ENCODE assay signal across 8 cellular contexts in genomic region chr13:31161583-31162150, GRCh38. TPM values are rescaled to one million over a fixed set of nuclear protein-coding genes. Genes with fewer than 3 reads are reported as not detected.
DNase-seq lines count a peak whose midpoint lies in the region; ATAC-seq and TF ChIP-seq lines count a peak whose summit lies in the region.

Gene HSPH1, minus strand, starts transcription at chr13:31161904. Its CDS starts 322 bp downstream, at chr13:31161582.

- H3K36me3 ChIP-seq in kidney epithelial cell (ENCODE audit: control insufficient read depth, insufficient read depth, low read length) = no peaks in the 10 kb centered on the region

- H3K4me3 ChIP-seq in kidney epithelial cell (ENCODE audit: low read depth, low read length) = peak within 1 kb of the TSS; percentile 84

- H3K4me1 Mint-ChIP-seq in activated B cell treated with CpG ODN at 0.5 μM for 24 hours (peaks cover 36% of the 10 kb centered on the region), chondrocyte (ENCODE audit: low read depth) (peaks cover 36% of the 10 kb centered on the region)

- H3K27ac Mint-ChIP-seq in activated B cell treated with CpG ODN at 0.5 μM for 24 hours (peak within 1 kb of the TSS; percentile 95), chondrocyte (ENCODE audit: unreplicated experiment) (peak within 1 kb of the TSS; percentile 98)

- peak within 1 kb of the TSS; percentile 97 for H3K4me3 Mint-ChIP-seq in activated B cell treated with CpG ODN at 0.5 μM for 24 hours
- peak within 1 kb of the TSS; percentile 88 for H3K4me3 Mint-ChIP-seq in chondrocyte (ENCODE audit: unreplicated experiment)

- CTCF ChIA-PET in activated B cell treated with CpG ODN at 0.5 μM for 24 hours (lab: Charles Lee) = no interaction called here

- POLR2A ChIA-PET in activated B cell treated with CpG ODN at 0.5 μM for 24 hours (lab: Charles Lee) = interaction anchor here (3.0 kb wide), 1 partner anchor 39 kb away, joined by 26 read pairs; the partner anchor contains the start of gene B3GLCT

- H3K27me3 Mint-ChIP-seq in activated B cell treated with CpG ODN at 0.5 μM for 24 hours = no peaks in the 10 kb centered on the region
- no peaks in the 10 kb centered on the region for H3K27me3 Mint-ChIP-seq in chondrocyte (ENCODE audit: low read depth)

- H3K27me3 ChIP-seq in kidney epithelial cell (ENCODE audit: control insufficient read depth, insufficient read depth, low read length) = no peaks in the 10 kb centered on the region

- DNase-seq in AG20443 (ENCODE audit: low spot score) (peak; percentile 97), NCI-H345 (lab: John Stamatoyannopoulos, UW) (peak; percentile 94), activated B cell treated with CpG ODN at 0.5 μM for 24 hours (peak; percentile 99), chondrocyte (ENCODE audit: low spot score) (peak; percentile 99), kidney epithelial cell (ENCODE audit: low read depth) (peak; percentile 88)
- DNase-seq in stimulated activated CD4-positive, alpha-beta T cell treated with anti-CD3 and anti-CD28 coated beads, Interleukin-15, amount 100 ng/mL, for 48 hours (ENCODE audit: low read depth in 2 of 2) = peak; percentile 97 to 99

- H3K9me3 Mint-ChIP-seq in activated B cell treated with CpG ODN at 0.5 μM for 24 hours (no peaks in the 10 kb centered on the region), chondrocyte (ENCODE audit: low read depth) (no peaks in the 10 kb centered on the region)

- TF ChIP-seq CTCF in activated B cell treated with CpG ODN at 0.5 μM for 24 hours (IDR thresholded peaks at IDR 0.05) = no peak
- TF ChIP-seq CTCF in chondrocyte (IDR thresholded peaks at IDR 0.05) = peak; percentile 59
- peak; percentile 23 for TF ChIP-seq CTCF in kidney epithelial cell (IDR thresholded peaks at IDR 0.05; ENCODE audit: insufficient read depth, low read length, poor library complexity, severe bottlenecking)

- peaks cover 44% of the 10 kb centered on the region for H3K36me3 Mint-ChIP-seq in activated B cell treated with CpG ODN at 0.5 μM for 24 hours (ENCODE audit: low read depth)
- H3K36me3 Mint-ChIP-seq in chondrocyte (ENCODE audit: low read depth) = peaks cover 4% of the 10 kb centered on the region

- intact Hi-C loops in activated B cell treated with CpG ODN at 0.5 μM for 24 hours (cut with micrococcal nuclease) = loop anchor here (1.0 to 5.0 kb wide), 11 partner anchors 39 to 1566 kb away; partner anchors contain the start of genes KATNAL1, N4BP2L2, SLC7A1 and UBL3

- TF ChIP-seq POLR2A in GM18951 (IDR thresholded peaks at IDR 0.05; ENCODE audit: extremely low read depth, insufficient read depth, insufficient read length) = peak; percentile 96

- ATAC-seq in HG03196 (IDR thresholded peaks at IDR 0.05; ENCODE audit: unreplicated experiment) (peak; percentile 75), activated B cell treated with CpG ODN at 0.5 μM for 24 hours (ENCODE audit: low read depth) (peak; percentile 78)

- in situ Hi-C loops in GM18951 (cut with MboI; ENCODE audit: low sequenced_read_pairs, unreplicated experiment) = no loop called here

RNA-seq across cellular contexts. Expression of gene HSPH1, which starts in this region (rescaled TPM):
- total RNA-seq in activated B cell treated with CpG ODN at 0.5 μM for 24 hours = 107 and 112 TPM in 2 replicates
- total RNA-seq in chondrocyte = 67.5 to 111 TPM (median 69.4 TPM) in 3 replicates
- 51.4 and 52.3 TPM in 2 replicates for total RNA-seq in kidney epithelial cell

Comparison
In these comparisons a context has a peak if more than half of its experiments do, and no peak if none do; other contexts are left out.
1. Peak in every context shown above with its lines: DNase-seq, ATAC-seq and H3K4me3 ChIP-seq.